In genomic region chr3:99911433-99911832, GRCh38 we compare ENCODE assay signal across 22 cellular contexts.
A peak's percentile ranks its signal among the peaks of the same experiment; 100 is the strongest.
DNase-seq lines count a peak whose midpoint lies in the region; ATAC-seq, FAIRE-seq and TF ChIP-seq lines count a peak whose summit lies in the region.
"Had no signal": no experiment of that assay in that cellular context is flagged by ENCODE, and none has a peak within 500 bp of the region (broad histone marks: within the 10 kb centered on the region; RNA-seq: fewer than 3 reads in every experiment).

No MANE protein-coding gene starts in this region.

- intact Hi-C loops in PC-3 (cut with micrococcal nuclease): no loop called here

- BruUV-seq in PC-3 (replicated peaks; lab: Mats Ljungman, UMichigan): no TSS peak

- H3K4me3 ChIP-seq in PC-3 (ENCODE audit: low read length) (no peak overlapping the region), keratinocyte (ENCODE audit: control insufficient read depth in 2 of 3, extremely low read depth in 1 of 3, insufficient read depth in 2 of 3, low read depth in 1 of 3, low read length in 3 of 3) (no peak overlapping the region), retinal pigment epithelial cell (ENCODE audit: low read length) (no peak overlapping the region)
- H3K4me3 ChIP-seq: BLaER1 treated with 17β-estradiol and CSF1 and Interleukin-3, amounts not matched to agents 10 nM and 100 nM; MG63; ovary; SJCRH30 had no signal

- no peaks in the 10 kb centered on the region for H3K9me1 ChIP-seq in keratinocyte (ENCODE audit: control insufficient read depth, extremely low read depth, insufficient read depth, low read length)

- no peaks in the 10 kb centered on the region for H3K36me3 ChIP-seq in PC-3 (ENCODE audit: low read depth, low read length)
- H3K36me3 ChIP-seq in keratinocyte (ENCODE audit: control insufficient read depth in 2 of 2, extremely low read depth in 1 of 2, insufficient read depth in 2 of 2, low read length in 2 of 2): no peaks in the 10 kb centered on the region
- H3K36me3 ChIP-seq: MG63, ovary, SJCRH30 had no signal

- H3K27me3 ChIP-seq in PC-3 (ENCODE audit: low read length) (no peaks in the 10 kb centered on the region), keratinocyte (ENCODE audit: control insufficient read depth, extremely low read depth, insufficient read depth, low read length) (no peaks in the 10 kb centered on the region)
- H3K27me3 ChIP-seq: BLaER1 treated with 17β-estradiol and CSF1 and Interleukin-3, amounts not matched to agents 10 nM and 100 nM; MG63; ovary; SJCRH30 had no signal

- H3K27ac ChIP-seq in PC-3 (ENCODE audit: low read length) (peak overlapping the region; percentile 39), keratinocyte (ENCODE audit: control insufficient read depth, insufficient read depth, low read length) (peak overlapping the region; percentile 11)
- H3K27ac ChIP-seq: BLaER1 treated with 17β-estradiol and CSF1 and Interleukin-3, amounts not matched to agents 10 nM and 100 nM; ovary; SJCRH30 had no signal

- H2AFZ ChIP-seq in PC-3 (ENCODE audit: low read length) (no peak overlapping the region), keratinocyte (ENCODE audit: control insufficient read depth, low read length) (no peak overlapping the region)

- POLR2A ChIA-PET in PC-3 (lab: Charles Lee; ENCODE audit: unreplicated experiment): interaction anchor here (1.0 kb wide), 1 partner anchor 46 kb away, joined by 4 read pairs; no protein-coding TSS in a partner anchor

- DNase-seq in NCI-H2171 treated with DMSO at 0.1 percent for 48 hours (lab: John Stamatoyannopoulos, UW) (peak; percentile 58), NCI-H2171 (lab: John Stamatoyannopoulos, UW) (no peak), PC-3 (no peak), keratinocyte (ENCODE audit: low read depth, low spot score) (no peak), retinal pigment epithelial cell (ENCODE audit: low read depth) (peak; percentile 54), globus pallidus (ENCODE audit: low spot score) (no peak)
- no peak for DNase-seq in activated T-cell treated with anti-CD3 and anti-CD28 coated beads, Interleukin-2, amount 50 U/mL, for 1 hour
- DNase-seq: activated CD4-positive, CD25-positive, alpha-beta regulatory T cell treated with anti-CD3 and anti-CD28 coated beads, Interleukin-2, amount 50 U/mL, for 72 hours; activated naive CD8-positive, alpha-beta T cell treated with anti-CD3 and anti-CD28 coated beads, Interleukin-2, amount 10 ng/mL, durations not matched to agents 7 days and 5 days; cortex of kidney; MG63; NCI-H510A; ovary; small intestine; stimulated activated CD4-positive, alpha-beta T cell treated with anti-CD3 and anti-CD28 coated beads, Interleukin-4, amount 100 ng/mL, for 4 hours had no signal

- H4K20me1 ChIP-seq in PC-3 (ENCODE audit: low read length): no peaks in the 10 kb centered on the region
- no peaks in the 10 kb centered on the region for H4K20me1 ChIP-seq in keratinocyte (ENCODE audit: control insufficient read depth, extremely low read depth, insufficient read depth, low read length)

- FAIRE-seq in keratinocyte (lab: Jason Lieb, UNC): no peak
- FAIRE-seq: bronchial epithelial cell, GM12891, GM19239, H1, small intestine had no signal

- dilution Hi-C loops in keratinocyte (cut with MboI; ENCODE audit: extremely low pct_ligation_motif_present, low sequenced_read_pairs): no loop called here

- no peak for ATAC-seq in PC-3
- ATAC-seq in HG03460 (IDR thresholded peaks at IDR 0.05; ENCODE audit: unreplicated experiment): no peak

- H3K4me2 ChIP-seq in PC-3 (ENCODE audit: low read length) (peak overlapping the region; percentile 46), keratinocyte (ENCODE audit: control insufficient read depth, extremely low read depth, insufficient read depth, low read depth, low read length) (no peak overlapping the region)
- H3K4me2 ChIP-seq: BLaER1 treated with 17β-estradiol and CSF1 and Interleukin-3, amounts not matched to agents 10 nM and 100 nM had no signal

- H3K9me2 ChIP-seq in PC-3 (replicated peaks; ENCODE audit: low read length): no peaks in the 10 kb centered on the region

- TF ChIP-seq CTCF in PC-3 (conservative IDR thresholded peaks at IDR 0.05; ENCODE audit: low read depth, low read length): no peak
- no peak for TF ChIP-seq CTCF in keratinocyte (optimal IDR thresholded peaks at IDR 0.05 in 1 of 3, IDR thresholded peaks at IDR 0.05 in 1 of 3, conservative IDR thresholded peaks at IDR 0.05 in 1 of 3; ENCODE audit: extremely low read depth in 1 of 3, insufficient read depth in 2 of 3, low read length in 3 of 3)
- TF ChIP-seq CTCF in retinal pigment epithelial cell (conservative IDR thresholded peaks at IDR 0.05; ENCODE audit: low read depth, low read length): no peak

- CTCF ChIA-PET in PC-3 (lab: Charles Lee): no interaction called here

- H3F3A ChIP-seq in PC-3 (ENCODE audit: low read length, unreplicated experiment): peaks cover 8% of the 10 kb centered on the region

- H3K4me1 ChIP-seq in PC-3 (ENCODE audit: insufficient read depth, low read length): peaks cover 55% of the 10 kb centered on the region
- peaks cover 36% of the 10 kb centered on the region for H3K4me1 ChIP-seq in keratinocyte (ENCODE audit: control insufficient read depth, extremely low read depth, insufficient read depth, low read length)
- H3K4me1 ChIP-seq: BLaER1 treated with 17β-estradiol and CSF1 and Interleukin-3, amounts not matched to agents 10 nM and 100 nM had no signal

- H3K79me2 ChIP-seq in PC-3 (ENCODE audit: low read length) (peaks cover 66% of the 10 kb centered on the region), keratinocyte (ENCODE audit: control insufficient read depth, insufficient read depth, low read length) (peaks cover 4% of the 10 kb centered on the region)

- no peaks in the 10 kb centered on the region for H3K9me3 ChIP-seq in PC-3 (ENCODE audit: low read length)
- H3K9me3 ChIP-seq in keratinocyte (ENCODE audit: control insufficient read depth, low read depth, low read length): no peaks in the 10 kb centered on the region
- H3K9me3 ChIP-seq: MG63, ovary, SJCRH30 had no signal

- H3K9ac ChIP-seq in PC-3 (ENCODE audit: low read length): no peak overlapping the region
- H3K9ac ChIP-seq in keratinocyte (ENCODE audit: control insufficient read depth, extremely low read depth, insufficient read depth, low read length): no peak overlapping the region
- H3K9ac ChIP-seq: BLaER1 treated with 17β-estradiol and CSF1 and Interleukin-3, amounts not matched to agents 10 nM and 100 nM had no signal

Comparison
In these comparisons a context has a peak if more than half of its experiments do, and no peak if none do; other contexts are left out.
1. DNase-seq: peak in NCI-H2171 treated with DMSO at 0.1 percent for 48 hours (single experiment) and retinal pigment epithelial cell (single experiment); none in NCI-H2171 (single experiment), PC-3 (single experiment), keratinocyte (single experiment), globus pallidus (single experiment) and activated T-cell treated with anti-CD3 and anti-CD28 coated beads, Interleukin-2, amount 50 U/mL, for 1 hour (single experiment).